Comparison of ENCODE assay signal across 8 cellular contexts in genomic region chr16:30395155-30395991, GRCh38. TPM values are rescaled to one million over a fixed set of nuclear protein-coding genes. Genes with fewer than 3 reads are reported as not detected.
DNase-seq lines count a peak whose midpoint lies in the region; ATAC-seq and TF ChIP-seq lines count a peak whose summit lies in the region.

Gene ZNF48, plus strand, starts transcription at chr16:30395420. Its CDS starts 375 bp downstream, at chr16:30395795.

- ATAC-seq in GM21390 (IDR thresholded peaks at IDR 0.05; ENCODE audit: unreplicated experiment) = peak; percentile 71

- H3K36me3 Mint-ChIP-seq in IgD-negative memory B cell = peaks cover 2% of the 10 kb centered on the region

- H3K9me3 Mint-ChIP-seq in IgD-negative memory B cell = no peaks in the 10 kb centered on the region

- peaks cover 14% of the 10 kb centered on the region for H3K4me1 ChIP-seq in fibroblast of lung (ENCODE audit: control insufficient read depth, extremely low read depth, insufficient read depth, low read length)
- peaks cover 41% of the 10 kb centered on the region for H3K4me1 ChIP-seq in muscle layer of colon (ENCODE audit: insufficient read depth, low read length)

- H3K27me3 Mint-ChIP-seq in IgD-negative memory B cell = no peaks in the 10 kb centered on the region

- H3K9me3 ChIP-seq in fibroblast of lung (ENCODE audit: control insufficient read depth, insufficient read depth, low read depth, low read length) = no peaks in the 10 kb centered on the region
- H3K9me3 ChIP-seq in muscle layer of colon (ENCODE audit: low read length) = no peaks in the 10 kb centered on the region

- H3K4me3 ChIP-seq in fibroblast of lung (replicated peaks in 1 of 4; ENCODE audit: control extremely low read depth in 1 of 4, insufficient read depth in 1 of 4, low read depth in 3 of 4, low read length in 4 of 4) (peak within 1 kb of the TSS; percentile 72 to 87 (median 76)), muscle layer of colon (ENCODE audit: low read depth in 1 of 2, low read length in 2 of 2) (peak within 1 kb of the TSS; percentile 76 to 99)

- no peaks in the 10 kb centered on the region for H3K79me2 ChIP-seq in fibroblast of lung (ENCODE audit: control insufficient read depth, insufficient read depth, low read length)

- H3K27me3 ChIP-seq in fibroblast of lung (ENCODE audit: control insufficient read depth, insufficient read depth, low read length) (no peaks in the 10 kb centered on the region), muscle layer of colon (ENCODE audit: control insufficient read depth in 1 of 2, insufficient read depth in 2 of 2, low read length in 2 of 2) (no peaks in the 10 kb centered on the region)

- H3K36me3 ChIP-seq in fibroblast of lung (ENCODE audit: control insufficient read depth, insufficient read depth, low read length) (peaks cover 7% of the 10 kb centered on the region), muscle layer of colon (ENCODE audit: insufficient read depth, low read length) (peaks cover 20% of the 10 kb centered on the region)

- H3K4me1 Mint-ChIP-seq in IgD-negative memory B cell = peaks cover 10 to 18% (median 12%) of the 10 kb centered on the region in 3 donors

- TF ChIP-seq CTCF in fibroblast of lung (conservative IDR thresholded peaks at IDR 0.05 in 1 of 2, IDR thresholded peaks at IDR 0.05 in 1 of 2; ENCODE audit: low read depth in 1 of 2, low read length in 2 of 2) = peak in 1 of 2 donors; percentile 11

- H3K9ac ChIP-seq in fibroblast of lung (ENCODE audit: insufficient read depth, low read length) = peak within 1 kb of the TSS; percentile 65
- peak within 1 kb of the TSS; percentile 50 for H3K9ac ChIP-seq in muscle layer of colon (ENCODE audit: low read length)

- H3K27ac Mint-ChIP-seq in IgD-negative memory B cell = peak within 1 kb of the TSS; percentile 64 to 91 (median 89)

- DNase-seq in D341Med (ENCODE audit: low spot score) = peak; percentile 93
- DNase-seq in OCI-M1 (lab: John Stamatoyannopoulos, UW) = peak; percentile 97
- peak; percentile 47 for DNase-seq in activated T-helper 1 cell treated with Interleukin-2 at 50 U/mL for 16 hours (ENCODE audit: low read depth)
- DNase-seq in fibroblast of lung (ENCODE audit: low read depth in 2 of 2) = peak; percentile 90 to 91

- no peaks in the 10 kb centered on the region for H4K20me1 ChIP-seq in fibroblast of lung (ENCODE audit: control insufficient read depth, extremely low read depth, insufficient read depth, low read length)

- H2AFZ ChIP-seq in fibroblast of lung (ENCODE audit: low read length) = peak within 1 kb of the TSS; percentile 79

- H3K4me2 ChIP-seq in fibroblast of lung (ENCODE audit: extremely low read depth, insufficient read depth, low read length) = peak within 1 kb of the TSS; percentile 96

- H3K27ac ChIP-seq in fibroblast of lung (ENCODE audit: insufficient read depth, low read length) (peak within 1 kb of the TSS; percentile 48), muscle layer of colon (ENCODE audit: low read depth, low read length) (peak within 1 kb of the TSS; percentile 95), temporal lobe (ENCODE audit: low read depth, low read length) (peak within 1 kb of the TSS; percentile 59)

- H3K4me3 Mint-ChIP-seq in IgD-negative memory B cell = peak within 1 kb of the TSS; percentile 84 to 97 (median 94)

RNA-seq across cellular contexts. Expression of gene ZNF48, which starts in this region (rescaled TPM):
- 9.7 TPM for polyA plus RNA-seq in IgD-negative memory B cell
- total RNA-seq in fibroblast of lung = 7.3 and 7.7 TPM in 2 replicates
- polyA plus RNA-seq in fibroblast of lung = 3.2 and 4.0 TPM in 2 replicates
- polyA plus RNA-seq in fibroblast of lung (2012) = 3.6 and 4.4 TPM in 2 replicates
- polyA minus RNA-seq in fibroblast of lung (ENCODE audit: low replicate concordance) = 3.7 and 5.3 TPM in 2 replicates
- total RNA-seq in temporal lobe = 20.4 TPM

Comparison
In these comparisons a context has a peak if more than half of its experiments do, and no peak if none do; other contexts are left out.
1. Peak in every context shown above with its lines: DNase-seq, ATAC-seq, H3K4me3 ChIP-seq and H3K27ac ChIP-seq.
2. DNase-seq: peak in every context shown above with its lines; median percentile 97 in OCI-M1; 93 in D341Med; 90 in fibroblast of lung; 47 in activated T-helper 1 cell treated with Interleukin-2 at 50 U/mL for 16 hours.